In genomic region chr6:19999319-20000191, GRCh38 we compare ENCODE assay signal across 8 cellular contexts.
DNase-seq lines count a peak whose midpoint lies in the region; ATAC-seq, FAIRE-seq and TF ChIP-seq lines count a peak whose summit lies in the region.

No MANE protein-coding gene starts in this region.

- peaks cover 2% of the 10 kb centered on the region for H3K27me3 Mint-ChIP-seq in T-helper 2 cell treated with Interferon-gamma antibody and Interleukin-4, amounts not matched to agents 5 μg/mL and 100 μg/mL, for 36 hours (ENCODE audit: low read depth)
- H3K27me3 Mint-ChIP-seq in progenitor cell of endocrine pancreas = peaks cover 15% of the 10 kb centered on the region

- H3K4me3 Mint-ChIP-seq in T-helper 2 cell treated with Interferon-gamma antibody and Interleukin-4, amounts not matched to agents 5 μg/mL and 100 μg/mL, for 36 hours = no peak overlapping the region
- no peak overlapping the region for H3K4me3 Mint-ChIP-seq in progenitor cell of endocrine pancreas (ENCODE audit: low read depth)

- TF ChIP-seq CTCF in progenitor cell of endocrine pancreas (IDR thresholded peaks at IDR 0.05; ENCODE audit: unreplicated experiment) = no peak

- no peak overlapping the region for H3K27ac Mint-ChIP-seq in T-helper 2 cell treated with Interferon-gamma antibody and Interleukin-4, amounts not matched to agents 5 μg/mL and 100 μg/mL, for 36 hours
- no peak overlapping the region for H3K27ac Mint-ChIP-seq in progenitor cell of endocrine pancreas

- no peaks in the 10 kb centered on the region for H3K36me3 Mint-ChIP-seq in T-helper 2 cell treated with Interferon-gamma antibody and Interleukin-4, amounts not matched to agents 5 μg/mL and 100 μg/mL, for 36 hours (ENCODE audit: low read depth)
- no peaks in the 10 kb centered on the region for H3K36me3 Mint-ChIP-seq in progenitor cell of endocrine pancreas (ENCODE audit: insufficient read depth)

- no peak for TF ChIP-seq POLR2A in GM12891 (IDR thresholded peaks at IDR 0.05; ENCODE audit: low read depth, low read length)

- FAIRE-seq in GM12891 (lab: Jason Lieb, UNC) = peak; percentile 13

- DNase-seq in GM12891 (ENCODE audit: insufficient read length, low spot score) (no peak), HK-2 (ENCODE audit: unreplicated experiment) (peak; percentile 30), progenitor cell of endocrine pancreas (ENCODE audit: low spot score, unreplicated experiment) (no peak), superior temporal gyrus (ENCODE audit: extremely low spot score) (no peak)
- peak; percentile 7 for DNase-seq in T-helper 2 cell treated with Interferon-gamma antibody and Interleukin-4, amounts not matched to agents 5 μg/mL and 100 μg/mL, for 36 hours (ENCODE audit: low spot score)
- no peak for DNase-seq in stimulated activated naive CD8-positive, alpha-beta T cell treated with anti-CD3 and anti-CD28 coated beads, Interleukin-15, Interleukin-2, amounts not matched to agents 100 U/mL and 50 U/mL, for 24 hours
- no peak for DNase-seq in activated CD8-positive, alpha-beta memory T cell treated with anti-CD3 and anti-CD28 coated beads, Interleukin-2, amount 50 U/mL, for 4 hours

- peak; percentile 89 for ATAC-seq in GM21515 (IDR thresholded peaks at IDR 0.05; ENCODE audit: unreplicated experiment)
- peak; percentile 85 for ATAC-seq in stimulated activated naive CD8-positive, alpha-beta T cell treated with anti-CD3 and anti-CD28 coated beads, Interleukin-15, Interleukin-2, amounts not matched to agents 100 U/mL and 50 U/mL, for 24 hours

- H3K4me1 Mint-ChIP-seq in T-helper 2 cell treated with Interferon-gamma antibody and Interleukin-4, amounts not matched to agents 5 μg/mL and 100 μg/mL, for 36 hours (ENCODE audit: low read depth) = no peaks in the 10 kb centered on the region
- H3K4me1 Mint-ChIP-seq in progenitor cell of endocrine pancreas (ENCODE audit: low read depth) = peaks cover 3% of the 10 kb centered on the region

- H3K9me3 Mint-ChIP-seq in T-helper 2 cell treated with Interferon-gamma antibody and Interleukin-4, amounts not matched to agents 5 μg/mL and 100 μg/mL, for 36 hours = peaks cover 7% of the 10 kb centered on the region
- peaks cover 4% of the 10 kb centered on the region for H3K9me3 Mint-ChIP-seq in progenitor cell of endocrine pancreas (ENCODE audit: low read depth)

TF ChIP-seq in GM12891, 5 proteins besides CTCF, POLR2A, EP300 and RAD21:
- TF ChIP-seq SPI1 (IDR thresholded peaks at IDR 0.05; ENCODE audit: low read depth, low read length) (peak; percentile 62), POLR2AphosphoS5 (IDR thresholded peaks at IDR 0.05; ENCODE audit: low read depth, low read length) (no peak)

Comparison
In these comparisons a context has a peak if more than half of its experiments do, and no peak if none do; other contexts are left out.
1. DNase-seq: peak in HK-2 (single experiment) and T-helper 2 cell treated with Interferon-gamma antibody and Interleukin-4, amounts not matched to agents 5 μg/mL and 100 μg/mL, for 36 hours (single experiment); none in GM12891 (single experiment), stimulated activated naive CD8-positive, alpha-beta T cell treated with anti-CD3 and anti-CD28 coated beads, Interleukin-15, Interleukin-2, amounts not matched to agents 100 U/mL and 50 U/mL, for 24 hours (single experiment), activated CD8-positive, alpha-beta memory T cell treated with anti-CD3 and anti-CD28 coated beads, Interleukin-2, amount 50 U/mL, for 4 hours (single experiment), progenitor cell of endocrine pancreas (single experiment) and superior temporal gyrus (single experiment).